26 cellular contexts compared by ENCODE assay signal in the genomic region with DNA sequence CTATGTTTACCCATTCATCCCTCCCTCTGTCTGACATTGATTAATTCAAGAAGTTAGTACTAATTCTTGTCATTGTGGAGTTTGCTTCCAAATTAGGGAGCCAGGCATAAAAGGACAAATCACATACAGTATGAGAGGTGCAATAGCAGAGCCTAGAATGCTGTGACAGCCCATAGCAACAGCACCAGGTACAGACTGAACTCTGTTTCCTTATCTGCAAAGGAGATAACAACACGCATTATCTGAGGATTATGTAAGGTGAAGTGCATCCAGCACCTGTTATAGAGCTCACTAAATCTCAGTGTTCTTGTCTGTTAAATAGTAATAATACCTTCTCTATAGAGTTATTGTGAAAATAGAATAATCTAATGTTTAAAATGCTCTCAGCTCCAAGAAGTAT.
"Had no signal": no experiment of that assay in that cellular context is flagged by ENCODE, and none has a peak within 500 bp of the region (broad histone marks: within the 10 kb centered on the region; RNA-seq: fewer than 3 reads in every experiment).

No MANE protein-coding gene starts in this region.

- H3K4me1 Mint-ChIP-seq: activated CD4-positive, alpha-beta memory T cell treated with anti-CD3 and anti-CD28 coated beads, Interleukin-2, amount 10 ng/mL, durations not matched to agents 7 days and 5 days; activated CD4-positive, alpha-beta T cell treated with anti-CD3 and anti-CD28 coated beads for 36 hours; activated CD4-positive, alpha-beta T cell treated with anti-CD3 and anti-CD28 coated beads, Interleukin-2, amount 10 ng/mL, durations not matched to agents 7 days and 5 days; activated T-helper 17 cell treated with anti-CD3 and anti-CD28 coated beads, Interleukin-2, amount 50 U/mL, for 72 hours; T-helper 17 cell had no signal

- H3K36me3 Mint-ChIP-seq: activated naive CD8-positive, alpha-beta T cell had no signal

- H3K27ac ChIP-seq: epithelial cell of prostate had no signal

- ATAC-seq: activated CD4-positive, alpha-beta T cell treated with anti-CD3 and anti-CD28 coated beads for 36 hours; activated T-cell treated with anti-CD3 and anti-CD28 coated beads, Interleukin-2, amount 50 U/mL, for 4 hours; activated T-helper 17 cell treated with anti-CD3 and anti-CD28 coated beads, Interleukin-2, amount 50 U/mL, for 72 hours; esophagus mucosa; T-helper 17 cell had no signal

- H3K9me3 Mint-ChIP-seq: activated CD4-positive, alpha-beta memory T cell treated with anti-CD3 and anti-CD28 coated beads, Interleukin-2, amount 10 ng/mL, durations not matched to agents 7 days and 5 days; activated CD4-positive, alpha-beta T cell treated with anti-CD3 and anti-CD28 coated beads, Interleukin-2, amount 10 ng/mL, durations not matched to agents 7 days and 5 days; activated T-cell treated with anti-CD3 and anti-CD28 coated beads, Interleukin-2, amount 50 U/mL, for 4 hours; T-helper 2 cell treated with Interferon-gamma antibody and Interleukin-4, amounts not matched to agents 5 μg/mL and 100 μg/mL, for 36 hours had no signal

- H3K4me3 Mint-ChIP-seq: activated CD4-positive, alpha-beta memory T cell treated with anti-CD3 and anti-CD28 coated beads, Interleukin-2, amount 10 ng/mL, durations not matched to agents 7 days and 5 days; activated CD4-positive, alpha-beta T cell treated with anti-CD3 and anti-CD28 coated beads for 36 hours; activated CD4-positive, alpha-beta T cell treated with anti-CD3 and anti-CD28 coated beads, Interleukin-2, amount 10 ng/mL, durations not matched to agents 7 days and 5 days; activated naive CD8-positive, alpha-beta T cell; activated T-cell treated with anti-CD3 and anti-CD28 coated beads, Interleukin-2, amount 50 U/mL, for 4 hours; activated T-helper 17 cell treated with anti-CD3 and anti-CD28 coated beads, Interleukin-2, amount 50 U/mL, for 72 hours; T-helper 17 cell; T-helper 2 cell treated with Interferon-gamma antibody and Interleukin-4, amounts not matched to agents 5 μg/mL and 100 μg/mL, for 36 hours had no signal

- DNase-seq: activated CD4-positive, alpha-beta memory T cell treated with anti-CD3 and anti-CD28 coated beads, Interleukin-2, amount 10 ng/mL, durations not matched to agents 7 days and 5 days; activated CD4-positive, alpha-beta T cell treated with anti-CD3 and anti-CD28 coated beads for 36 hours; activated CD4-positive, alpha-beta T cell treated with anti-CD3 and anti-CD28 coated beads, Interleukin-2, amount 10 ng/mL, durations not matched to agents 7 days and 5 days; activated CD4-positive, alpha-beta T cell treated with anti-CD3 and anti-CD28 coated beads, Interleukin-2, amount 50 U/mL, for 4 hours; activated CD4-positive, CD25-positive, alpha-beta regulatory T cell; activated CD4-positive, CD25-positive, alpha-beta regulatory T cell treated with anti-CD3 and anti-CD28 coated beads, Interleukin-2, amount 50 U/mL, for 72 hours; activated CD8-positive, alpha-beta memory T cell treated with anti-CD3 and anti-CD28 coated beads, Interleukin-2, amount 50 U/mL, for 48 hours; activated effector memory CD4-positive, alpha-beta T cell treated with Interleukin-2 at 50 U/mL for 16 hours; activated gamma-delta T cell treated with Interleukin-2 at 50 U/mL for 16 hours; activated naive CD4-positive, alpha-beta T cell treated with anti-CD3 and anti-CD28 coated beads, Interleukin-2, amount 50 U/mL, for 16 hours; activated naive CD4-positive, alpha-beta T cell treated with Interleukin-2 at 50 U/mL for 16 hours; activated T-cell treated with anti-CD3 and anti-CD28 coated beads, Interleukin-2, amount 50 U/mL, for 4 hours; amniotic stem cell; anterior cingulate cortex; caudate nucleus; effector CD8-positive, alpha-beta T cell; foreskin fibroblast; head of caudate nucleus; T-helper 1 cell; T-helper 17 cell; T1000 had no signal

- H3K27ac Mint-ChIP-seq: activated CD4-positive, alpha-beta memory T cell treated with anti-CD3 and anti-CD28 coated beads, Interleukin-2, amount 10 ng/mL, durations not matched to agents 7 days and 5 days; activated CD4-positive, alpha-beta T cell treated with anti-CD3 and anti-CD28 coated beads for 36 hours; activated CD4-positive, alpha-beta T cell treated with anti-CD3 and anti-CD28 coated beads, Interleukin-2, amount 10 ng/mL, durations not matched to agents 7 days and 5 days; activated naive CD8-positive, alpha-beta T cell; activated T-helper 17 cell treated with anti-CD3 and anti-CD28 coated beads, Interleukin-2, amount 50 U/mL, for 72 hours; T-helper 17 cell; T-helper 2 cell treated with Interferon-gamma antibody and Interleukin-4, amounts not matched to agents 5 μg/mL and 100 μg/mL, for 36 hours had no signal
